Comparison of ENCODE assay signal across 17 cellular contexts in genomic region chr12:92051441-92051840, GRCh38.
"Had no signal": no experiment of that assay in that cellular context is flagged by ENCODE, and none has a peak within 500 bp of the region (broad histone marks: within the 10 kb centered on the region; RNA-seq: fewer than 3 reads in every experiment).

No MANE protein-coding gene starts in this region.

- H3K4me1 Mint-ChIP-seq: nephron progenitor cell had no signal

- H3K27me3 ChIP-seq: gastroesophageal sphincter, left lung, spleen, suprapubic skin had no signal

- DNase-seq: activated B cell treated with CpG ODN at 0.5 μM for 24 hours; activated effector memory CD4-positive, alpha-beta T cell treated with Interleukin-2 at 50 U/mL for 16 hours; central memory CD4-positive, alpha-beta T cell; cortex of kidney; effector CD8-positive, alpha-beta T cell; left lung; nephron progenitor cell; spleen; stimulated activated CD4-positive, alpha-beta T cell treated with anti-CD3 and anti-CD28 coated beads, Interleukin-2, amount 100 ng/mL, for 24 hours; stimulated activated naive B cell treated with anti-CD40 and anti-IgM and Interleukin-4, amounts not matched to agents 10 μg/mL and 1 μg/mL and 100 μg/mL, for 72 hours; T-helper 1 cell had no signal

- H3K4me3 Mint-ChIP-seq: activated B cell treated with CpG ODN at 0.5 μM for 24 hours; memory B cell; nephron progenitor cell; stimulated activated naive B cell treated with anti-CD40 and anti-IgM and Interleukin-4, amounts not matched to agents 10 μg/mL and 1 μg/mL and 100 μg/mL, for 72 hours; type B pancreatic cell had no signal

- H3K36me3 Mint-ChIP-seq: type B pancreatic cell had no signal

- H3K27ac ChIP-seq: gastroesophageal sphincter, left lung, SK-N-MC, spleen, suprapubic skin had no signal

- H3K4me3 ChIP-seq: gastroesophageal sphincter, left lung, SK-N-MC, spleen, suprapubic skin had no signal

- H3K27ac Mint-ChIP-seq: activated B cell treated with CpG ODN at 0.5 μM for 24 hours; memory B cell; nephron progenitor cell; stimulated activated naive B cell treated with anti-CD40 and anti-IgM and Interleukin-4, amounts not matched to agents 10 μg/mL and 1 μg/mL and 100 μg/mL, for 72 hours; type B pancreatic cell had no signal

- H3K36me3 ChIP-seq: gastroesophageal sphincter, left lung, spleen, suprapubic skin had no signal

- H3K4me1 ChIP-seq: gastroesophageal sphincter had no signal

- H3K9me3 Mint-ChIP-seq: activated B cell treated with CpG ODN at 0.5 μM for 24 hours, type B pancreatic cell had no signal

- ATAC-seq: gastroesophageal sphincter; left lung; sciatic nerve; stimulated activated naive B cell treated with anti-CD40 and anti-IgM and Interleukin-4, amounts not matched to agents 10 μg/mL and 1 μg/mL and 100 μg/mL, for 72 hours had no signal

- H3K9me3 ChIP-seq: gastroesophageal sphincter, left lung, spleen, suprapubic skin had no signal

- H3K27me3 Mint-ChIP-seq: activated B cell treated with CpG ODN at 0.5 μM for 24 hours; memory B cell; stimulated activated naive B cell treated with anti-CD40 and anti-IgM and Interleukin-4, amounts not matched to agents 10 μg/mL and 1 μg/mL and 100 μg/mL, for 72 hours; type B pancreatic cell had no signal
